10 cellular contexts compared by ENCODE assay signal in genomic region chr15:57861039-57861638, GRCh38.
A peak's percentile ranks its signal among the peaks of the same experiment; 100 is the strongest.
DNase-seq lines count a peak whose midpoint lies in the region; ATAC-seq, FAIRE-seq and TF ChIP-seq lines count a peak whose summit lies in the region.
"Had no signal": no experiment of that assay in that cellular context is flagged by ENCODE, and none has a peak within 500 bp of the region (broad histone marks: within the 10 kb centered on the region; RNA-seq: fewer than 3 reads in every experiment).

No MANE protein-coding gene starts in this region.

- no peaks in the 10 kb centered on the region for H3K27me3 ChIP-seq in PC-9 (ENCODE audit: insufficient read depth, low read depth)
- peaks cover 0 to 1% of the 10 kb centered on the region in 2 experiments; a peak in 1 of 5 replicates for H3K27me3 ChIP-seq in HepG2 (ENCODE audit: control insufficient read depth in 1 of 2, insufficient read depth in 2 of 2, low read length in 2 of 2)
- H3K27me3 ChIP-seq: BLaER1 had no signal

- H3K4me1 Mint-ChIP-seq in type B pancreatic cell (ENCODE audit: unreplicated experiment) = no peaks in the 10 kb centered on the region

- H3K9me3 ChIP-seq in PC-9 (ENCODE audit: insufficient read depth, low read depth) = no peaks in the 10 kb centered on the region
- no peaks in the 10 kb centered on the region for H3K9me3 ChIP-seq in HepG2 (ENCODE audit: low read length)
- H3K9me3 ChIP-seq: BLaER1 had no signal

- in situ Hi-C loops in HepG2 (cut with HindIII; ENCODE audit: extremely low pct_ligation_motif_present, low pct_unique_long_range_greater_than_20kb) = loop anchor here (5.0 to 10.0 kb wide), 2 partner anchors 119 to 324 kb away; no protein-coding TSS in a partner anchor

- POLR2A ChIA-PET in PC-9 (lab: Charles Lee; ENCODE audit: unreplicated experiment) (no interaction called here), HepG2 (lab: Yijun Ruan, JAX) (no interaction called here)

- H3K9ac ChIP-seq in HepG2 (ENCODE audit: insufficient read depth, low read depth, low read length) = no peak overlapping the region
- H3K9ac ChIP-seq: BLaER1 had no signal

- TF ChIP-seq CTCF in PC-9 (conservative IDR thresholded peaks at IDR 0.05) (peak; percentile 82), HepG2 (CRISPR knock-in tag; IDR thresholded peaks at IDR 0.05) (peak; percentile 70), type B pancreatic cell (conservative IDR thresholded peaks at IDR 0.05) (peak; percentile 92)

- BruUV-seq in PC-9 (replicated peaks; lab: Mats Ljungman, UMichigan) (no TSS peak), HepG2 (replicated peaks; lab: Mats Ljungman, UMichigan) (no TSS peak)

- FAIRE-seq in HTR-8/SVneo (lab: Jason Lieb, UNC) (no peak), HepG2 (lab: Jason Lieb, UNC) (peak; percentile 51)

- WGBS in HepG2 (ENCODE audit: low lambda C conversion rate) = 2% methylated on average over 6 of the region's 6 CpGs

- no peak overlapping the region for H2AFZ ChIP-seq in PC-9
- H2AFZ ChIP-seq in HepG2 (ENCODE audit: low read length) = no peak overlapping the region

- peaks cover 25% of the 10 kb centered on the region for H3K27me3 Mint-ChIP-seq in type B pancreatic cell

- no peaks in the 10 kb centered on the region for H3K9me2 ChIP-seq in PC-9 (ENCODE audit: insufficient read depth)

- no peak overlapping the region for H3K27ac Mint-ChIP-seq in type B pancreatic cell
- H3K27ac Mint-ChIP-seq: activated naive CD4-positive, alpha-beta T cell treated with anti-CD3 and anti-CD28 coated beads, Interleukin-2, amount 50 U/mL, for 72 hours had no signal

- no peak overlapping the region for H3K4me3 Mint-ChIP-seq in type B pancreatic cell

- H3K27ac ChIP-seq in PC-9 = no peak overlapping the region
- no peak overlapping the region for H3K27ac ChIP-seq in HepG2 (ENCODE audit: extremely low read length, insufficient read depth, low read length)
- H3K27ac ChIP-seq: BLaER1 had no signal

- H3K79me2 ChIP-seq in PC-9 (ENCODE audit: low read depth) (no peaks in the 10 kb centered on the region), HepG2 (ENCODE audit: insufficient read depth, low read length) (no peaks in the 10 kb centered on the region)

- no peaks in the 10 kb centered on the region for H4K20me1 ChIP-seq in PC-9 (ENCODE audit: insufficient read depth)
- H4K20me1 ChIP-seq in HepG2 (ENCODE audit: insufficient read depth, low read length) = no peaks in the 10 kb centered on the region
- H4K20me1 ChIP-seq: BLaER1 had no signal

- intact Hi-C loops in PC-9 (cut with micrococcal nuclease; ENCODE audit: unreplicated experiment) = loop anchor here (2.0 kb wide), 3 partner anchors 110 to 300 kb away; no protein-coding TSS in a partner anchor
- intact Hi-C loops in HepG2 (cut with micrococcal nuclease; ENCODE audit: unreplicated experiment) = loop anchor here (1.0 to 5.0 kb wide), 4 partner anchors 110 to 299 kb away; no protein-coding TSS in a partner anchor

- ATAC-seq in HepG2 = no peak
- ATAC-seq in HG02884 (IDR thresholded peaks at IDR 0.05; ENCODE audit: unreplicated experiment) = no peak
- ATAC-seq: activated naive CD4-positive, alpha-beta T cell treated with anti-CD3 and anti-CD28 coated beads, Interleukin-2, amount 50 U/mL, for 72 hours had no signal

- H3F3A ChIP-seq in PC-9 (ENCODE audit: insufficient read depth, low read depth) = no peaks in the 10 kb centered on the region

- CTCF ChIA-PET in PC-9 (lab: Charles Lee) (interaction anchor here (0.6 to 2.3 kb wide), 8 partner anchors 11 to 1398 kb away, joined by 3 to 7 read pairs (median 3); no protein-coding TSS in a partner anchor), HepG2 (lab: Yijun Ruan, JAX; ENCODE audit: low intra/inter-chr PET ratio, low total read pairs) (interaction anchor here (0.7 to 1.9 kb wide), 5 partner anchors 109 to 301 kb away, joined by 3 to 11 read pairs (median 5); no protein-coding TSS in a partner anchor)

- H3K9me3 Mint-ChIP-seq in type B pancreatic cell = no peaks in the 10 kb centered on the region
- H3K9me3 Mint-ChIP-seq: activated naive CD4-positive, alpha-beta T cell treated with anti-CD3 and anti-CD28 coated beads, Interleukin-2, amount 50 U/mL, for 72 hours had no signal

- no peak overlapping the region for H3K4me3 ChIP-seq in PC-9
- H3K4me3 ChIP-seq in HepG2 (replicated peaks in 1 of 3; ENCODE audit: insufficient read depth in 1 of 3, low read depth in 2 of 3, low read length in 3 of 3) = no peak overlapping the region
- H3K4me3 ChIP-seq: BLaER1 had no signal

- no peak overlapping the region for H3K4me2 ChIP-seq in PC-9
- no peak overlapping the region for H3K4me2 ChIP-seq in HepG2 (ENCODE audit: low read depth, low read length)
- H3K4me2 ChIP-seq: BLaER1 had no signal

- H3K36me3 ChIP-seq in PC-9 (ENCODE audit: low read depth) (no peaks in the 10 kb centered on the region), HepG2 (replicated peaks in 1 of 2; ENCODE audit: control insufficient read depth in 1 of 2, insufficient read depth in 2 of 2, low read length in 2 of 2) (no peaks in the 10 kb centered on the region)
- H3K36me3 ChIP-seq: BLaER1 had no signal

- TF ChIP-seq POLR2A in HepG2 (IDR thresholded peaks at IDR 0.05; ENCODE audit: insufficient read depth in 1 of 2, low read depth in 2 of 2, low read length in 2 of 2) = no peak

- no peak for TF ChIP-seq EP300 in HepG2 (IDR thresholded peaks at IDR 0.05; ENCODE audit: low read depth in 2 of 2, low read length in 2 of 2)
- no peak for TF ChIP-seq EP300 in HepG2 (CRISPR knock-in tag; IDR thresholded peaks at IDR 0.05; ENCODE audit: borderline replicate concordance)

- DNase-seq in DMS79 treated with DMSO at 0.1 percent for 48 hours (lab: John Stamatoyannopoulos, UW) (peak; percentile 15), DMS79 (lab: John Stamatoyannopoulos, UW) (no peak), HTR-8/SVneo (ENCODE audit: insufficient read length, low spot score) (peak; percentile 35), PC-9 (peak; percentile 6 to 36), cerebellum (ENCODE audit: low spot score) (peak; percentile 29), HepG2 (ENCODE audit: low spot score) (peak; percentile 50), type B pancreatic cell (ENCODE audit: extremely low spot score, unreplicated experiment) (no peak)

- H3K4me1 ChIP-seq in PC-9 (replicated peaks; ENCODE audit: insufficient read depth) (no peaks in the 10 kb centered on the region), HepG2 (ENCODE audit: insufficient read depth, low read length) (no peaks in the 10 kb centered on the region)
- H3K4me1 ChIP-seq: BLaER1 had no signal

- H3K36me3 Mint-ChIP-seq in type B pancreatic cell = no peaks in the 10 kb centered on the region
- H3K36me3 Mint-ChIP-seq: activated naive CD4-positive, alpha-beta T cell treated with anti-CD3 and anti-CD28 coated beads, Interleukin-2, amount 50 U/mL, for 72 hours had no signal

- TF ChIP-seq RAD21 in HepG2 (CRISPR knock-in tag; IDR thresholded peaks at IDR 0.05) = no peak

TF ChIP-seq in HepG2, 621 proteins besides CTCF, POLR2A, EP300 and RAD21:
- TF ChIP-seq TEAD3 (CRISPR knock-in tag; optimal IDR thresholded peaks at IDR 0.05; ENCODE audit: borderline replicate concordance) (peak; percentile 35), SMC3 (IDR thresholded peaks at IDR 0.05; ENCODE audit: low read length) (peak; percentile 58), STAG1 (CRISPR knock-in tag; IDR thresholded peaks at IDR 0.05) (peak; percentile 53), MIER3 (CRISPR knock-in tag; IDR thresholded peaks at IDR 0.05; ENCODE audit: borderline replicate concordance) (no peak)

Comparison
In these comparisons a context has a peak if more than half of its experiments do, and no peak if none do; other contexts are left out.
1. DNase-seq: peak in DMS79 treated with DMSO at 0.1 percent for 48 hours (single experiment), HTR-8/SVneo (single experiment), PC-9 (2 of 2), cerebellum (single experiment) and HepG2 (single experiment); none in DMS79 (single experiment) and type B pancreatic cell (single experiment).
2. Peak in every context shown above with its lines, with median percentiles within 50 percentile points of each other: CTCF ChIP-seq.